In the genomic region with DNA sequence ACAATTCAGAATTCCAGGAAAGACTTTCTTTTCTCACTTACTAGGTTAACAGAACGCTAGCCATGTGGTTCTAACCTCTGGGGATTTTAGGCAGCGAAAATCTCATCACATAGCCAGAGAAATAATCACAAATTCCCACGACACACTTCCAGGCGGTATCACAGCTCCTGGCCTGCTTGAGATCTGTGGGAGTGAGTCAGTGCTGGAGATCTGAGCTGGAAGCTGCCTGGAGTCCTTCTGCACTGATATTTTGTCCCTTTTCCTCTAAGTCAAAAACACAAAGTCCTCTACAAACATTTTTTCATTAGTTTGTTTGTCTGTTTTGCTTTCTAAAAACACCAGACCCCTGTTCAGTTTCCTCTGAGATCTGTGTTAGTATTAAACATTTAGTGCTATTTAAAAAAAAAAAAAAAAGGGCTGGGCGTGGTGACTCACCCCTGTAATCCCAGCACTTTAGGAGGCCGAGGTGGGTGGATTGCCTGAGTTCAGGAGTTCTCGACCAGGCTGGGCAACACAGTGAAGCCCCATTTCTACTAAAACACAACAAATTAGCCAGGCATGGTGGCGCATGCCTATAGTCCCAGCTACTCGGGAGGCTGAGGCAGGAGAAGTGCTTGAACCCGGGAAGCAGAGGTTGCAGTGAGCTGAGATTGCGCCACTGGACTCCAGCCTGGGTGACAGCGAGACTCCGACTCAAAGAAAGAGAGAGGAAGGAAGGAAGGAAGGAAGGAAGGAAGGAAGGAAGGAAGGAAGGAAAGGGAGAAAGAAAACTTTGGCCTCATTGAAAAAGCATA, we compare ENCODE assay signal across 10 cellular contexts. TPM values are rescaled to one million over a fixed set of nuclear protein-coding genes. Genes with fewer than 3 reads are reported as not detected.
A peak's percentile ranks its signal among the peaks of the same experiment; 100 is the strongest.
DNase-seq lines count a peak whose midpoint lies in the region; ATAC-seq, FAIRE-seq and TF ChIP-seq lines count a peak whose summit lies in the region.
"Had no signal": no experiment of that assay in that cellular context is flagged by ENCODE, and none has a peak within 500 bp of the region (broad histone marks: within the 10 kb centered on the region; RNA-seq: fewer than 3 reads in every experiment).

No MANE protein-coding gene starts in this region.

- POLR2A ChIA-PET in A549 (lab: Yijun Ruan, JAX) = no interaction called here

- no peak for FAIRE-seq in A549 (lab: Jason Lieb, UNC)

- H3K4me3 ChIP-seq in A549 (no peak overlapping the region), epithelial cell of esophagus (ENCODE audit: low read length) (no peak overlapping the region)
- H3K4me3 ChIP-seq: lung had no signal

- no peaks in the 10 kb centered on the region for H3K36me3 Mint-ChIP-seq in naive B cell

- TF ChIP-seq EP300 in A549 (IDR thresholded peaks at IDR 0.05) = no peak

- no peaks in the 10 kb centered on the region for H3K9me3 ChIP-seq in A549

- CTCF ChIA-PET in A549 (lab: Yijun Ruan, JAX) = interaction anchor here (0.7 to 2.9 kb wide), 2 partner anchors 9 to 53 kb away, joined by 3 to 16 read pairs; no protein-coding TSS in a partner anchor

- WGBS in A549 (ENCODE audit: missing lambda C conversion rate) = 66% methylated on average over 11 of the region's 13 CpGs

- ATAC-seq in A549 (peak in 1 of 2 experiments; percentile 24; a peak in 2 of 6 replicates), naive B cell (ENCODE audit: low read depth in 2 of 2) (no peak), esophagus mucosa (no peak), HG03108 (IDR thresholded peaks at IDR 0.05; ENCODE audit: unreplicated experiment) (no peak)

- peak overlapping the region in 1 of 2 experiments; percentile 49; a peak in 2 of 6 replicates for H3K27ac ChIP-seq in A549

- peaks cover 40 to 79% (median 63%) of the 10 kb centered on the region in 3 donors for H3K4me1 Mint-ChIP-seq in naive B cell

- no peak for TF ChIP-seq POLR2A in A549 (IDR thresholded peaks at IDR 0.05; ENCODE audit: low read length)

- TF ChIP-seq CTCF in A549 (IDR thresholded peaks at IDR 0.05) = no peak
- TF ChIP-seq CTCF in epithelial cell of esophagus (IDR thresholded peaks at IDR 0.05; ENCODE audit: insufficient read depth, low read depth, low read length, missing control alignments) = no peak

- 0 out of 3 replicates have a peak overlapping the region, but pooled peaks have one; percentile 8 for H3K4me2 ChIP-seq in A549

- peaks cover 16% of the 10 kb centered on the region; the same call in 2 of the 3 replicates for H3K4me1 ChIP-seq in A549

- TF ChIP-seq RAD21 in A549 (conservative IDR thresholded peaks at IDR 0.05 in 1 of 2, IDR thresholded peaks at IDR 0.05 in 1 of 2) = no peak

- H3K27me3 Mint-ChIP-seq in naive B cell = no peaks in the 10 kb centered on the region

- H3K4me3 Mint-ChIP-seq in naive B cell = peak overlapping the region in 2 of 8 donors; percentile 8 to 23

- H3K9me3 Mint-ChIP-seq in naive B cell = no peaks in the 10 kb centered on the region

- DNase-seq in A549 (ENCODE audit: low read depth in 1 of 2, low spot score in 1 of 2) = peak in 1 of 2 experiments; percentile 16
- peak; percentile 67 for DNase-seq in M059J (ENCODE audit: low read depth)
- peak; percentile 72 for DNase-seq in epithelial cell of esophagus (ENCODE audit: low read depth)
- no peak for DNase-seq in naive B cell
- no peak for DNase-seq in GDM1 (lab: John Stamatoyannopoulos, UW)
- DNase-seq in HPDE6-E6E7 (ENCODE audit: extremely low spot score) = no peak

- peak overlapping the region in 4 of 6 donors; percentile 12 to 67 (median 58) for H3K27ac Mint-ChIP-seq in naive B cell

TF ChIP-seq in A549, 52 proteins besides CTCF, POLR2A, EP300 and RAD21:
- no peak for TF ChIP-seq CEBPB (IDR thresholded peaks at IDR 0.05)
- no peak for TF ChIP-seq FOSL2 (IDR thresholded peaks at IDR 0.05)
- TF ChIP-seq FOSL2 (CRISPR knock-in tag; IDR thresholded peaks at IDR 0.05) = peak; percentile 31

RNA-seq across cellular contexts. Expression of a gene that starts 12.2 kb away (rescaled TPM):
- polyA plus RNA-seq in A549 (2011; rRNA removed) (0.48 TPM in 1 of 2 replicates, not detected in the other), A549 (2017; fragmentation: RNase III; extraction: RNeasy Plus Mini Kit Qiagen cat#74134 plus additional on column Dnase treatment) (0.31 to 0.53 TPM (median 0.33 TPM) in 3 replicates), naive B cell (ENCODE audit: low read depth in 6 of 6) (under 1 TPM in 2 of 6 donors, not detected in 4; 0.19 to 0.31 TPM)
- polyA plus RNA-seq in A549 (2012; cell fraction: cytosol; rRNA removed) = not detected in 2 replicates
- not detected in 2 replicates for polyA plus RNA-seq in A549 (2012; cell fraction: nucleus; rRNA removed)
- polyA minus RNA-seq in A549 (2011; rRNA and poly(A)+ RNA removed) = 0.12 TPM in 1 of 2 replicates, not detected in the other
- total RNA-seq in M059J (2014; rRNA removed; shearing (Covaris generic)) = not detected in 2 replicates
- not detected for total RNA-seq in esophagus mucosa
- total RNA-seq: lung had no signal
- polyA plus RNA-seq: BJ had no signal

RNA-seq across cellular contexts. Expression of a gene that starts 55.6 kb away (rescaled TPM):
- polyA plus RNA-seq in A549 (2011; rRNA removed) (295 and 353 TPM in 2 replicates), A549 (2017; fragmentation: RNase III; extraction: RNeasy Plus Mini Kit Qiagen cat#74134 plus additional on column Dnase treatment) (613 to 689 TPM (median 641 TPM) in 3 replicates), naive B cell (ENCODE audit: low read depth in 6 of 6) (100 to 1,000 TPM; 649 to 840 (median 792) TPM)
- polyA plus RNA-seq in A549 (2012; cell fraction: cytosol; rRNA removed) = 149 and 172 TPM in 2 replicates
- polyA plus RNA-seq in A549 (2012; cell fraction: nucleus; rRNA removed) = 53.3 and 78.4 TPM in 2 replicates
- polyA minus RNA-seq in A549 (2011; rRNA and poly(A)+ RNA removed) = 41.7 and 44.2 TPM in 2 replicates
- 610 and 697 TPM in 2 replicates for total RNA-seq in M059J (2014; rRNA removed; shearing (Covaris generic))
- total RNA-seq in esophagus mucosa = 271 TPM

Comparison
In these comparisons a context has a peak if more than half of its experiments do, and no peak if none do; other contexts are left out.
1. DNase-seq: peak in M059J (single experiment) and epithelial cell of esophagus (single experiment); none in naive B cell (single experiment), GDM1 (single experiment) and HPDE6-E6E7 (single experiment).